Comparison of ENCODE assay signal across 7 cellular contexts in the genomic region with DNA sequence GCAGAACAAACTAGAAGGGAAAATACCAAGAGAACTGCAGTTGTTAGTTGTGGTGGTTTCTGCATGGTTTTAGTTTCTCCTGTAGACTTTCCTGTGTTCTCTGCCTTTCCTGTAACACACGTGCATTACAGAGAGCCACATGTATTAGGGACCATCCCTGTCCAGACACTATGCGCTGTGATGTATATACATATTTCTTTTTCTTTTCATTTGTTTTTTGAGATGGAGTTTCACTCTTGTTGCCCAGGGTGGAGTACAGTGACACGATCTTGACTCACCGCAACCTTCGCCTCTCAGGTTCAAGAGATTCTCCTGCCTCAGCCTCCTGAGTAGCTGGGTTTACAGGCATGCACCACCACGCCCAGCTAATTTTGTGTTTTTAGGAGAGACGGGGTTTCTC.
DNase-seq lines count a peak whose midpoint lies in the region; ATAC-seq and TF ChIP-seq lines count a peak whose summit lies in the region.
"Not testable (repeated sequence)": the region's sequence is repeated elsewhere in the genome, so short reads cannot be mapped to it uniquely, and the experiment has no call there.

No MANE protein-coding gene starts in this region.

- peak; percentile 23; the same call in 1 of the 2 replicates for ATAC-seq in HCT116
- ATAC-seq in activated naive CD4-positive, alpha-beta T cell treated with anti-CD3 and anti-CD28 coated beads, Interleukin-2, amount 50 U/mL, for 72 hours = peak; percentile 92 to 97
- peak; percentile 80 for ATAC-seq in stimulated activated naive CD8-positive, alpha-beta T cell treated with anti-CD3 and anti-CD28 coated beads, Interleukin-15, Interleukin-2, amounts not matched to agents 100 U/mL and 50 U/mL, for 24 hours

- not testable (repeated sequence) for H3K36me3 Mint-ChIP-seq in T-helper 2 cell treated with Interferon-gamma antibody and Interleukin-4, amounts not matched to agents 5 μg/mL and 100 μg/mL, for 36 hours (ENCODE audit: low read depth)
- H3K36me3 Mint-ChIP-seq in activated naive CD4-positive, alpha-beta T cell treated with anti-CD3 and anti-CD28 coated beads, Interleukin-2, amount 50 U/mL, for 72 hours = peaks cover 0 to 38% of the 10 kb centered on the region in 2 donors

- BruUV-seq in HCT116 (replicated peaks; lab: Mats Ljungman, UMichigan) = not testable (repeated sequence)

- peaks cover 51% of the 10 kb centered on the region for H3K4me1 Mint-ChIP-seq in T-helper 2 cell treated with Interferon-gamma antibody and Interleukin-4, amounts not matched to agents 5 μg/mL and 100 μg/mL, for 36 hours (ENCODE audit: low read depth)

- DNase-seq in HCT116 (ENCODE audit: low read depth, low spot score); T-helper 2 cell treated with Interferon-gamma antibody and Interleukin-4, amounts not matched to agents 5 μg/mL and 100 μg/mL, for 36 hours (ENCODE audit: low spot score); activated naive CD4-positive, alpha-beta T cell treated with anti-CD3 and anti-CD28 coated beads, Interleukin-2, amount 50 U/mL, for 72 hours (ENCODE audit: low spot score in 2 of 2); stimulated activated naive CD8-positive, alpha-beta T cell treated with anti-CD3 and anti-CD28 coated beads, Interleukin-15, Interleukin-2, amounts not matched to agents 100 U/mL and 50 U/mL, for 24 hours: not testable (repeated sequence)
- peak; percentile 45 to 63 for DNase-seq in activated CD4-positive, alpha-beta T cell treated with anti-CD3 and anti-CD28 coated beads, Interleukin-2, amount 50 U/mL, for 48 hours
- peak; percentile 49 to 54 for DNase-seq in activated T-cell treated with anti-CD3 and anti-CD28 coated beads, Interleukin-2, amount 50 U/mL, for 48 hours
- DNase-seq in stimulated activated CD4-positive, alpha-beta T cell treated with anti-CD3 and anti-CD28 coated beads, Interleukin-15, amount 100 ng/mL, for 24 hours = peak; percentile 56

- POLR2A ChIA-PET in HCT116 (lab: Charles Lee) = not testable (repeated sequence)

- H3K27ac ChIP-seq in HCT116 (ENCODE audit: low read depth, low read length) = not testable (repeated sequence)

- peak overlapping the region; percentile 38 for H3K27ac Mint-ChIP-seq in T-helper 2 cell treated with Interferon-gamma antibody and Interleukin-4, amounts not matched to agents 5 μg/mL and 100 μg/mL, for 36 hours
- H3K27ac Mint-ChIP-seq in activated naive CD4-positive, alpha-beta T cell treated with anti-CD3 and anti-CD28 coated beads, Interleukin-2, amount 50 U/mL, for 72 hours = peak overlapping the region; percentile 45 to 92

- not testable (repeated sequence) for H3K36me3 ChIP-seq in HCT116 (ENCODE audit: control insufficient read depth in 1 of 2, insufficient read depth in 2 of 2, low read length in 2 of 2)

- H3K27me3 Mint-ChIP-seq in T-helper 2 cell treated with Interferon-gamma antibody and Interleukin-4, amounts not matched to agents 5 μg/mL and 100 μg/mL, for 36 hours (ENCODE audit: low read depth) = not testable (repeated sequence)

- H3K9me3 Mint-ChIP-seq in T-helper 2 cell treated with Interferon-gamma antibody and Interleukin-4, amounts not matched to agents 5 μg/mL and 100 μg/mL, for 36 hours = not testable (repeated sequence)
- peaks cover 0 to 11% of the 10 kb centered on the region in 2 donors for H3K9me3 Mint-ChIP-seq in activated naive CD4-positive, alpha-beta T cell treated with anti-CD3 and anti-CD28 coated beads, Interleukin-2, amount 50 U/mL, for 72 hours

- RAD21 ChIA-PET in HCT116 (lab: Charles Lee; ENCODE audit: low non-redundant PET in 1 of 2, low total read pairs in 2 of 2, uncharacterized antibody in 2 of 2, unreplicated experiment in 2 of 2) = not testable (repeated sequence)

- H3K27me3 ChIP-seq in HCT116 (ENCODE audit: insufficient read depth, low read length) = not testable (repeated sequence)

- peaks cover 0 to 18% of the 10 kb centered on the region in 2 experiments; a peak in 2 of 4 replicates for H3K4me1 ChIP-seq in HCT116 (ENCODE audit: control insufficient read depth in 1 of 2, insufficient read depth in 2 of 2, low read length in 2 of 2)

- H3K9me2 ChIP-seq in HCT116 (ENCODE audit: insufficient read depth) = not testable (repeated sequence)

- CTCF ChIA-PET in HCT116 (lab: Charles Lee) = not testable (repeated sequence)

- peak overlapping the region; percentile 31 for H3K4me3 Mint-ChIP-seq in T-helper 2 cell treated with Interferon-gamma antibody and Interleukin-4, amounts not matched to agents 5 μg/mL and 100 μg/mL, for 36 hours

- H2AFZ ChIP-seq in HCT116 (ENCODE audit: low read depth, low read length, poor library complexity, severe bottlenecking) = not testable (repeated sequence)

- peak overlapping the region; percentile 47 for H3K4me2 ChIP-seq in HCT116 (ENCODE audit: low read length)

- TF ChIP-seq POLR2A in HCT116 (IDR thresholded peaks at IDR 0.05; ENCODE audit: borderline replicate concordance, extremely low read depth, insufficient read depth, insufficient read length) = not testable (repeated sequence)

- not testable (repeated sequence) for H3K9ac ChIP-seq in HCT116 (ENCODE audit: low read length)

- not testable (repeated sequence) for TF ChIP-seq RAD21 in HCT116 (IDR thresholded peaks at IDR 0.05; ENCODE audit: low read depth)

- not testable (repeated sequence) for H3K9me3 ChIP-seq in HCT116 (ENCODE audit: control insufficient read depth in 1 of 2, insufficient read depth in 1 of 2, low read depth in 1 of 2, low read length in 2 of 2)

- not testable (repeated sequence) for H3K4me3 ChIP-seq in HCT116 (replicated peaks in 1 of 2; ENCODE audit: low read depth in 1 of 2, low read length in 2 of 2)

- H4K20me1 ChIP-seq in HCT116 (ENCODE audit: insufficient read depth) = not testable (repeated sequence)

- TF ChIP-seq CTCF in HCT116 (IDR thresholded peaks at IDR 0.05 in 2 of 3, conservative IDR thresholded peaks at IDR 0.05 in 1 of 3; ENCODE audit: borderline replicate concordance in 1 of 3, insufficient read depth in 1 of 3, low read depth in 2 of 3, low read length in 2 of 3) = not testable (repeated sequence)

- intact Hi-C loops in HCT116 (cut with micrococcal nuclease) = not testable (repeated sequence)

- H3K79me2 ChIP-seq in HCT116 (ENCODE audit: insufficient read depth, low read length) = not testable (repeated sequence)

TF ChIP-seq in HCT116, 20 proteins besides CTCF, POLR2A, EP300 and RAD21:
- TF ChIP-seq FOSL1 (IDR thresholded peaks at IDR 0.05; ENCODE audit: low read depth) = peak; percentile 43; the same call in 1 of the 2 replicates

Comparison
In these comparisons a context has a peak if more than half of its experiments do, and no peak if none do; other contexts are left out.
1. ATAC-seq: peak in every context shown above with its lines; median percentile 94 in activated naive CD4-positive, alpha-beta T cell treated with anti-CD3 and anti-CD28 coated beads, Interleukin-2, amount 50 U/mL, for 72 hours; 80 in stimulated activated naive CD8-positive, alpha-beta T cell treated with anti-CD3 and anti-CD28 coated beads, Interleukin-15, Interleukin-2, amounts not matched to agents 100 U/mL and 50 U/mL, for 24 hours; 23 in HCT116.